ENCODE assay signal across 1 cellular context in the genomic region with DNA sequence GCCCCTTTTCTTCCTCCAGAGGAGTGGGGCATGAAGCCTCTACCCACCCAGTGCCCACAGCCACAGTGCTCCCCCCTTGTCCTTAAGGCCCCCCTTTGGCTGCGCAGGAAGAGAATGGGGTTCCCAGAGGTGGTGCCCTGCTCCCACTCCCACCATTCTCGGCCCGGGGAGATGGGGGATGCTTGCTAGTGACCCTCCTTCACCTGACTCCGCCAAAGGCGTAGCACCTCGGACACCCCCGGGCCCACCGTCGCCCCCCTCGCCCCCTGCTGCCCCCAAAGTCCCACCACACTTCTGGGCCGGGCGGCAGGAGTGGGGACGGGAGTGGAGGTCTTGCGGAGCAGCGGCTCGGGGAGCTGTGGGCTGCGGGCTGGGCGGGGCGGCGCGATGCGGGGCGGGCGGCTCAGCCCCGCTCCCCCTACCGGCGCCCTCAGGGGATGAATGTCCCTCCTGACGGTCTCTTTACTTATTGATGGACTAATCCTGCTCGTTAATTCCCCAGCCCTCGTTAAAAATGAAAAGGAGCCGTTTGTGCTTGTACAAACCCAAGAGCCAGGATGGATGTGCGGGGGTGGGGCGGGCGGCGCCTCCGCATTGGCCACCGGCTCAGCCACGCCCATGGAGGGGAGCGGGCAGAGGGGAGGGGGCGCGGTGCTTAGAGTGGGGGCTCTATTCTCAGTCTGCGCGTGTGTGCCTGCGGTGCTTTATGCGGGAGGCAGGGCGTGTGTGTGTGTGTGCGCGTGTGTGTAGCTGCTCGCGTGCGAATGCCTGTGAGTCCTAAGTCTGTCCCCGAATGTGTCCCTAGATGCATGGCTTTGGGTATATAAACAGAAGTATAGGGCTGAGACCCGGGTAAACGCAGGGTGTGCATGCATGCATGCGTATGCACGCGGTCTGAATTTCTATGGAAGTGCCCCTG.
TF ChIP-seq lines count a peak whose summit lies in the region.

No MANE protein-coding gene starts in this region.

TF ChIP-seq in HEK293, 187 proteins besides CTCF, POLR2A, EP300 and RAD21 (continued from another document):
- TF ChIP-seq, protein P1, sequence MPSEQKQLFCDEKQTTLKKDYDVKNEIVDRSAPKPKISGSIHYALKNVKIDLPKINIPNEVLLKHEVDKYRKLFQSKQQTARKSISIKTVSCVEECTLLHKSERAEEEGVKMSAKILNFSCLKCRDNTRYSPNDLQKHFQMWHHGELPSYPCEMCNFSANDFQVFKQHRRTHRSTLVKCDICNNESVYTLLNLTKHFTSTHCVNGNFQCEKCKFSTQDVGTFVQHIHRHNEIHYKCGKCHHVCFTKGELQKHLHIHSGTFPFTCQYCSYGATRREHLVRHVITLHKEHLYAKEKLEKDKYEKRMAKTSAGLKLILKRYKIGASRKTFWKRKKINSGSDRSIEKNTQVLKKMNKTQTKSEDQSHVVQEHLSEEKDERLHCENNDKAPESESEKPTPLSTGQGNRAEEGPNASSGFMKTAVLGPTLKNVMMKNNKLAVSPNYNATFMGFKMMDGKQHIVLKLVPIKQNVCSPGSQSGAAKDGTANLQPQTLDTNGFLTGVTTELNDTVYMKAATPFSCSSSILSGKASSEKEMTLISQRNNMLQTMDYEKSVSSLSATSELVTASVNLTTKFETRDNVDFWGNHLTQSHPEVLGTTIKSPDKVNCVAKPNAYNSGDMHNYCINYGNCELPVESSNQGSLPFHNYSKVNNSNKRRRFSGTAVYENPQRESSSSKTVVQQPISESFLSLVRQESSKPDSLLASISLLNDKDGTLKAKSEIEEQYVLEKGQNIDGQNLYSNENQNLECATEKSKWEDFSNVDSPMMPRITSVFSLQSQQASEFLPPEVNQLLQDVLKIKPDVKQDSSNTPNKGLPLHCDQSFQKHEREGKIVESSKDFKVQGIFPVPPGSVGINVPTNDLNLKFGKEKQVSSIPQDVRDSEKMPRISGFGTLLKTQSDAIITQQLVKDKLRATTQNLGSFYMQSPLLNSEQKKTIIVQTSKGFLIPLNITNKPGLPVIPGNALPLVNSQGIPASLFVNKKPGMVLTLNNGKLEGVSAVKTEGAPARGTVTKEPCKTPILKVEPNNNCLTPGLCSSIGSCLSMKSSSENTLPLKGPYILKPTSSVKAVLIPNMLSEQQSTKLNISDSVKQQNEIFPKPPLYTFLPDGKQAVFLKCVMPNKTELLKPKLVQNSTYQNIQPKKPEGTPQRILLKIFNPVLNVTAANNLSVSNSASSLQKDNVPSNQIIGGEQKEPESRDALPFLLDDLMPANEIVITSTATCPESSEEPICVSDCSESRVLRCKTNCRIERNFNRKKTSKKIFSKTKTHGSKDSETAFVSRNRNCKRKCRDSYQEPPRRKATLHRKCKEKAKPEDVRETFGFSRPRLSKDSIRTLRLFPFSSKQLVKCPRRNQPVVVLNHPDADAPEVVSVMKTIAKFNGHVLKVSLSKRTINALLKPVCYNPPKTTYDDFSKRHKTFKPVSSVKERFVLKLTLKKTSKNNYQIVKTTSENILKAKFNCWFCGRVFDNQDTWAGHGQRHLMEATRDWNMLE (tag by site-specific recombination; conservative IDR thresholded peaks at IDR 0.05; ENCODE audit: low read depth) = no peak
- TF ChIP-seq ZNF37A (tag by site-specific recombination; IDR thresholded peaks at IDR 0.05) (no peak), ZNF621 (tag by site-specific recombination; IDR thresholded peaks at IDR 0.05) (no peak), HOXC10 (CRISPR knock-in tag; IDR thresholded peaks at IDR 0.05) (no peak), ZNF585B (tag by site-specific recombination; IDR thresholded peaks at IDR 0.05) (no peak), ZNF248 (tag by site-specific recombination; IDR thresholded peaks at IDR 0.05) (no peak), ZNF138 (tag by site-specific recombination; IDR thresholded peaks at IDR 0.05; ENCODE audit: borderline replicate concordance) (no peak), ZSCAN23 (tag by site-specific recombination; IDR thresholded peaks at IDR 0.05) (no peak), ZBTB8A (tag by site-specific recombination; IDR thresholded peaks at IDR 0.05) (0 out of 2 replicates have a peak, but pooled peaks have one; percentile 16), KLF10 (tag by site-specific recombination; IDR thresholded peaks at IDR 0.05) (peak; percentile 50; the same call in 1 of the 2 replicates), ZBTB20 (tag by site-specific recombination; IDR thresholded peaks at IDR 0.05) (peak; percentile 81), KLF1 (tag by site-specific recombination; IDR thresholded peaks at IDR 0.05) (peak; percentile 77), ZNF76 (tag by site-specific recombination; IDR thresholded peaks at IDR 0.05; ENCODE audit: borderline replicate concordance, low read depth) (no peak), TCF7L2 (IDR thresholded peaks at IDR 0.05; ENCODE audit: borderline replicate concordance, low read depth, low read length) (no peak), ZNF629 (tag by site-specific recombination; IDR thresholded peaks at IDR 0.05) (no peak), ZNF211 (tag by site-specific recombination; IDR thresholded peaks at IDR 0.05; ENCODE audit: low read depth) (no peak), ZNF433 (tag by site-specific recombination; IDR thresholded peaks at IDR 0.05; ENCODE audit: low read depth) (no peak), ZNF311 (tag by site-specific recombination; IDR thresholded peaks at IDR 0.05; ENCODE audit: borderline replicate concordance) (no peak), SP3 (tag by site-specific recombination; IDR thresholded peaks at IDR 0.05) (peak; percentile 47), ZNF416 (tag by site-specific recombination; IDR thresholded peaks at IDR 0.05) (no peak), KLF9 (tag by site-specific recombination; IDR thresholded peaks at IDR 0.05; ENCODE audit: low read depth) (peak; percentile 72), HOXD13 (CRISPR knock-in tag; IDR thresholded peaks at IDR 0.05; ENCODE audit: borderline replicate concordance) (no peak), ZNF23 (tag by site-specific recombination; IDR thresholded peaks at IDR 0.05; ENCODE audit: borderline replicate concordance) (no peak), ZNF548 (tag by site-specific recombination; IDR thresholded peaks at IDR 0.05) (no peak), ZNF341 (tag by site-specific recombination; IDR thresholded peaks at IDR 0.05; ENCODE audit: low read depth) (no peak), KLF16 (tag by site-specific recombination; IDR thresholded peaks at IDR 0.05) (no peak), GLIS2 (tag by site-specific recombination; IDR thresholded peaks at IDR 0.05) (peak; percentile 36; the same call in 1 of the 2 replicates), SP2 (tag by site-specific recombination; IDR thresholded peaks at IDR 0.05) (peak; percentile 36; the same call in 1 of the 2 replicates), EGR2 (tag by site-specific recombination; IDR thresholded peaks at IDR 0.05; ENCODE audit: low read depth) (peak; percentile 54)
- TF ChIP-seq, protein P2, sequence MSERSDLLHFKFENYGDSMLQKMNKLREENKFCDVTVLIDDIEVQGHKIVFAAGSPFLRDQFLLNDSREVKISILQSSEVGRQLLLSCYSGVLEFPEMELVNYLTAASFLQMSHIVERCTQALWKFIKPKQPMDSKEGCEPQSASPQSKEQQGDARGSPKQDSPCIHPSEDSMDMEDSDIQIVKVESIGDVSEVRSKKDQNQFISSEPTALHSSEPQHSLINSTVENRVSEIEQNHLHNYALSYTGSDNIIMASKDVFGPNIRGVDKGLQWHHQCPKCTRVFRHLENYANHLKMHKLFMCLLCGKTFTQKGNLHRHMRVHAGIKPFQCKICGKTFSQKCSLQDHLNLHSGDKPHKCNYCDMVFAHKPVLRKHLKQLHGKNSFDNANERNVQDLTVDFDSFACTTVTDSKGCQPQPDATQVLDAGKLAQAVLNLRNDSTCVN (tag by site-specific recombination; optimal IDR thresholded peaks at IDR 0.05) = peak; percentile 31
- TF ChIP-seq, protein P3, sequence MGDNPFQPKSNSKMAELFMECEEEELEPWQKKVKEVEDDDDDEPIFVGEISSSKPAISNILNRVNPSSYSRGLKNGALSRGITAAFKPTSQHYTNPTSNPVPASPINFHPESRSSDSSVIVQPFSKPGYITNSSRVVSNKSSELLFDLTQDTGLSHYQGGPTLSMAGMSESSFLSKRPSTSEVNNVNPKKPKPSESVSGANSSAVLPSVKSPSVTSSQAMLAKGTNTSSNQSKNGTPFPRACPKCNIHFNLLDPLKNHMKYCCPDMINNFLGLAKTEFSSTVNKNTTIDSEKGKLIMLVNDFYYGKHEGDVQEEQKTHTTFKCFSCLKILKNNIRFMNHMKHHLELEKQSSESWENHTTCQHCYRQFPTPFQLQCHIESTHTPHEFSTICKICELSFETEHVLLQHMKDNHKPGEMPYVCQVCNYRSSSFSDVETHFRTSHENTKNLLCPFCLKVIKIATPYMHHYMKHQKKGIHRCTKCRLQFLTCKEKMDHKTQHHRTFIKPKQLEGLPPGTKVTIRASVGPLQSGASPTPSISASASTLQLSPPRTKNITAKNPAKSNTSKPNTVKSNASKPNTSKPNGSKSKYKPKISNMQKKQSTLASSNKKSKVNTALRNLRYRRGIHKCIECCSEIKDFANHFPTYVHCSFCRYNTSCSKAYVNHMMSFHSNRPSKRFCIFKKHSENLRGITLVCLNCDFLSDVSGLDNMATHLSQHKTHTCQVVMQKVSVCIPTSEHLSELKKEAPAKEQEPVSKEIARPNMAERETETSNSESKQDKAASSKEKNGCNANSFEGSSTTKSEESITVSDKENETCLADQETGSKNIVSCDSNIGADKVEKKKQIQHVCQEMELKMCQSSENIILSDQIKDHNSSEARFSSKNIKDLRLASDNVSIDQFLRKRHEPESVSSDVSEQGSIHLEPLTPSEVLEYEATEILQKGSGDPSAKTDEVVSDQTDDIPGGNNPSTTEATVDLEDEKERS (tag by site-specific recombination; IDR thresholded peaks at IDR 0.05) = no peak
- TF ChIP-seq, protein P4, sequence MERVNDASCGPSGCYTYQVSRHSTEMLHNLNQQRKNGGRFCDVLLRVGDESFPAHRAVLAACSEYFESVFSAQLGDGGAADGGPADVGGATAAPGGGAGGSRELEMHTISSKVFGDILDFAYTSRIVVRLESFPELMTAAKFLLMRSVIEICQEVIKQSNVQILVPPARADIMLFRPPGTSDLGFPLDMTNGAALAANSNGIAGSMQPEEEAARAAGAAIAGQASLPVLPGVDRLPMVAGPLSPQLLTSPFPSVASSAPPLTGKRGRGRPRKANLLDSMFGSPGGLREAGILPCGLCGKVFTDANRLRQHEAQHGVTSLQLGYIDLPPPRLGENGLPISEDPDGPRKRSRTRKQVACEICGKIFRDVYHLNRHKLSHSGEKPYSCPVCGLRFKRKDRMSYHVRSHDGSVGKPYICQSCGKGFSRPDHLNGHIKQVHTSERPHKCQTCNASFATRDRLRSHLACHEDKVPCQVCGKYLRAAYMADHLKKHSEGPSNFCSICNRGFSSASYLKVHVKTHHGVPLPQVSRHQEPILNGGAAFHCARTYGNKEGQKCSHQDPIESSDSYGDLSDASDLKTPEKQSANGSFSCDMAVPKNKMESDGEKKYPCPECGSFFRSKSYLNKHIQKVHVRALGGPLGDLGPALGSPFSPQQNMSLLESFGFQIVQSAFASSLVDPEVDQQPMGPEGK (tag by site-specific recombination; IDR thresholded peaks at IDR 0.05) = peak; percentile 72
- TF ChIP-seq, protein P5, sequence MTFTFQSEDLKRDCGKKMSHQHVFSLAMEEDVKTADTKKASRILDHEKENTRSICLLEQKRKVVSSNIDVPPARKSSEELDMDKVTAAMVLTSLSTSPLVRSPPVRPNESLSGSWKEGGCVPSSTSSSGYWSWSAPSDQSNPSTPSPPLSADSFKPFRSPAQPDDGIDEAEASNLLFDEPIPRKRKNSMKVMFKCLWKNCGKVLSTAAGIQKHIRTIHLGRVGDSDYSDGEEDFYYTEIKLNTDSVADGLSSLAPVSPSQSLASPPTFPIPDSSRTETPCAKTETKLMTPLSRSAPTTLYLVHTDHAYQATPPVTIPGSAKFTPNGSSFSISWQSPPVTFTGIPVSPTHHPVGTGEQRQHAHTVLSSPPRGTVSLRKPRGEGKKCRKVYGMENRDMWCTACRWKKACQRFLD (tag by site-specific recombination; IDR thresholded peaks at IDR 0.05) = no peak
- TF ChIP-seq, protein P6, sequence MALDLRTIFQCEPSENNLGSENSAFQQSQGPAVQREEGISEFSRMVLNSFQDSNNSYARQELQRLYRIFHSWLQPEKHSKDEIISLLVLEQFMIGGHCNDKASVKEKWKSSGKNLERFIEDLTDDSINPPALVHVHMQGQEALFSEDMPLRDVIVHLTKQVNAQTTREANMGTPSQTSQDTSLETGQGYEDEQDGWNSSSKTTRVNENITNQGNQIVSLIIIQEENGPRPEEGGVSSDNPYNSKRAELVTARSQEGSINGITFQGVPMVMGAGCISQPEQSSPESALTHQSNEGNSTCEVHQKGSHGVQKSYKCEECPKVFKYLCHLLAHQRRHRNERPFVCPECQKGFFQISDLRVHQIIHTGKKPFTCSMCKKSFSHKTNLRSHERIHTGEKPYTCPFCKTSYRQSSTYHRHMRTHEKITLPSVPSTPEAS (tag by site-specific recombination; IDR thresholded peaks at IDR 0.05) = peak; percentile 92
- TF ChIP-seq, protein P7, sequence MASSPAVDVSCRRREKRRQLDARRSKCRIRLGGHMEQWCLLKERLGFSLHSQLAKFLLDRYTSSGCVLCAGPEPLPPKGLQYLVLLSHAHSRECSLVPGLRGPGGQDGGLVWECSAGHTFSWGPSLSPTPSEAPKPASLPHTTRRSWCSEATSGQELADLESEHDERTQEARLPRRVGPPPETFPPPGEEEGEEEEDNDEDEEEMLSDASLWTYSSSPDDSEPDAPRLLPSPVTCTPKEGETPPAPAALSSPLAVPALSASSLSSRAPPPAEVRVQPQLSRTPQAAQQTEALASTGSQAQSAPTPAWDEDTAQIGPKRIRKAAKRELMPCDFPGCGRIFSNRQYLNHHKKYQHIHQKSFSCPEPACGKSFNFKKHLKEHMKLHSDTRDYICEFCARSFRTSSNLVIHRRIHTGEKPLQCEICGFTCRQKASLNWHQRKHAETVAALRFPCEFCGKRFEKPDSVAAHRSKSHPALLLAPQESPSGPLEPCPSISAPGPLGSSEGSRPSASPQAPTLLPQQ (tag by site-specific recombination; IDR thresholded peaks at IDR 0.05) = no peak
- TF ChIP-seq, protein P8, sequence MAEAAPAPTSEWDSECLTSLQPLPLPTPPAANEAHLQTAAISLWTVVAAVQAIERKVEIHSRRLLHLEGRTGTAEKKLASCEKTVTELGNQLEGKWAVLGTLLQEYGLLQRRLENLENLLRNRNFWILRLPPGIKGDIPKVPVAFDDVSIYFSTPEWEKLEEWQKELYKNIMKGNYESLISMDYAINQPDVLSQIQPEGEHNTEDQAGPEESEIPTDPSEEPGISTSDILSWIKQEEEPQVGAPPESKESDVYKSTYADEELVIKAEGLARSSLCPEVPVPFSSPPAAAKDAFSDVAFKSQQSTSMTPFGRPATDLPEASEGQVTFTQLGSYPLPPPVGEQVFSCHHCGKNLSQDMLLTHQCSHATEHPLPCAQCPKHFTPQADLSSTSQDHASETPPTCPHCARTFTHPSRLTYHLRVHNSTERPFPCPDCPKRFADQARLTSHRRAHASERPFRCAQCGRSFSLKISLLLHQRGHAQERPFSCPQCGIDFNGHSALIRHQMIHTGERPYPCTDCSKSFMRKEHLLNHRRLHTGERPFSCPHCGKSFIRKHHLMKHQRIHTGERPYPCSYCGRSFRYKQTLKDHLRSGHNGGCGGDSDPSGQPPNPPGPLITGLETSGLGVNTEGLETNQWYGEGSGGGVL (tag by site-specific recombination; IDR thresholded peaks at IDR 0.05) = peak; percentile 66
